In the genomic region with DNA sequence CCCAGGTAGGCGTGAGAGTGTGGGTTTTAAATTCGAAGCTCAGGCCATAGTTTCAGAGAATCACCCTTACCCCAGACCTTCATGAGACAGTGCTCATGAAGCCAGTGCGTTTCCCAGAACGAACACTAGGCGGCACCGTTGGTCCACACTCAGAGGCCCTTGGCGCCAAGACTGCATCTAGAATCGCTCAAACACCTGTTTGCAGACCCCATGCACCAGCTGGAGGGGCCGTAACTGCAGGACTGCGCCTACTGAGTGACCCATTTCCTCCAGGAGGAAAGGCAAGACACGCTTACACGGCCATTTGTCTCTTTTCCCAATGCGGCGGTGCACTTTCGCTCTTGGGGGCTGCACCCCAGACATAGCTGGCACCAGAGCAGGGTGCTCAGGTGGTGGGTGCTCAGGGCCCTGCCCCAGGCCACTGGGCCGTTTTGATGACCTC, we compare ENCODE assay signal across 8 cellular contexts. TPM values are rescaled to one million over a fixed set of nuclear protein-coding genes. Genes with fewer than 3 reads are reported as not detected.
DNase-seq lines count a peak whose midpoint lies in the region; ATAC-seq, FAIRE-seq and TF ChIP-seq lines count a peak whose summit lies in the region.

No MANE protein-coding gene starts in this region.

- H3K4me3 Mint-ChIP-seq in natural killer cell treated with Interleukin-12 subunit alpha and Interleukin-12 subunit beta and Interleukin-15 and Interleukin-18, amount 100 ng/mL, for 72 hours, result peak overlapping the region; percentile 49

- peaks cover 19% of the 10 kb centered on the region for H3K4me1 ChIP-seq in OCI-LY3 (ENCODE audit: low read length)

- H3K4me3 ChIP-seq in AG10803 (ENCODE audit: low read length) (no peak overlapping the region), OCI-LY3 (ENCODE audit: low read length) (no peak overlapping the region)

- peaks cover 7% of the 10 kb centered on the region; the same call in 1 of the 2 replicates for H4K20me1 ChIP-seq in OCI-LY3 (ENCODE audit: insufficient read depth, low read length)

- H3K4me1 Mint-ChIP-seq in natural killer cell treated with Interleukin-12 subunit alpha and Interleukin-12 subunit beta and Interleukin-15 and Interleukin-18, amount 100 ng/mL, for 72 hours (ENCODE audit: low read depth in 2 of 2), result peaks cover 66 to 73% of the 10 kb centered on the region in 2 donors

- DNase-seq in AG10803 (ENCODE audit: low read depth) (peak; percentile 53), HTR-8/SVneo (ENCODE audit: insufficient read length, low spot score) (peak; percentile 74)
- peak; percentile 94 for DNase-seq in activated CD8-positive, alpha-beta memory T cell treated with anti-CD3 and anti-CD28 coated beads, Interleukin-2, amount 50 U/mL, for 48 hours
- DNase-seq in natural killer cell treated with Interleukin-12 subunit alpha and Interleukin-12 subunit beta and Interleukin-15 and Interleukin-18, amount 100 ng/mL, for 72 hours (ENCODE audit: low spot score), result peak; percentile 77
- DNase-seq in stimulated activated naive CD4-positive, alpha-beta T cell (lab: John Stamatoyannopoulos, UW), result peak; percentile 53 to 85 (median 68)

- no peaks in the 10 kb centered on the region for H3K27me3 Mint-ChIP-seq in natural killer cell treated with Interleukin-12 subunit alpha and Interleukin-12 subunit beta and Interleukin-15 and Interleukin-18, amount 100 ng/mL, for 72 hours

- H3K27me3 ChIP-seq in OCI-LY3 (ENCODE audit: low read depth, low read length), result peaks cover 64% of the 10 kb centered on the region

- H3K27ac ChIP-seq in OCI-LY3 (ENCODE audit: low read length), result no peak overlapping the region

- peak; percentile 65 for ATAC-seq in GM18870 (IDR thresholded peaks at IDR 0.05; ENCODE audit: unreplicated experiment)
- peak; percentile 83 for ATAC-seq in esophagus mucosa
- ATAC-seq in natural killer cell treated with Interleukin-12 subunit alpha and Interleukin-12 subunit beta and Interleukin-15 and Interleukin-18, amount 100 ng/mL, for 72 hours, result peak; percentile 67 to 75

- peak; percentile 99 for TF ChIP-seq CTCF in AG10803 (conservative IDR thresholded peaks at IDR 0.05; ENCODE audit: low read length)
- peak; percentile 86 for TF ChIP-seq CTCF in OCI-LY3 (IDR thresholded peaks at IDR 0.05; ENCODE audit: low read depth, low read length)

- peak overlapping the region; percentile 97 for H3K27ac Mint-ChIP-seq in natural killer cell treated with Interleukin-12 subunit alpha and Interleukin-12 subunit beta and Interleukin-15 and Interleukin-18, amount 100 ng/mL, for 72 hours

- H3K9me3 ChIP-seq in OCI-LY3 (ENCODE audit: insufficient read depth, low read length), result no peaks in the 10 kb centered on the region

- H3K36me3 ChIP-seq in OCI-LY3 (replicated peaks; ENCODE audit: low read depth, low read length), result no peaks in the 10 kb centered on the region

- H3K9ac ChIP-seq in OCI-LY3 (ENCODE audit: low read length), result no peak overlapping the region

- FAIRE-seq in HTR-8/SVneo (lab: Jason Lieb, UNC), result peak; percentile 94

- no peak overlapping the region for H2AFZ ChIP-seq in OCI-LY3 (ENCODE audit: low read depth, low read length)

- H3K36me3 Mint-ChIP-seq in natural killer cell treated with Interleukin-12 subunit alpha and Interleukin-12 subunit beta and Interleukin-15 and Interleukin-18, amount 100 ng/mL, for 72 hours, result peaks cover 8% of the 10 kb centered on the region

- no peak overlapping the region for H3K4me2 ChIP-seq in OCI-LY3 (ENCODE audit: low read length)

- no peaks in the 10 kb centered on the region for H3K9me3 Mint-ChIP-seq in natural killer cell treated with Interleukin-12 subunit alpha and Interleukin-12 subunit beta and Interleukin-15 and Interleukin-18, amount 100 ng/mL, for 72 hours

- H3K79me2 ChIP-seq in OCI-LY3 (ENCODE audit: low read length), result no peaks in the 10 kb centered on the region

RNA-seq across cellular contexts. Expression of a gene that starts 34.0 kb away (rescaled TPM):
- 0.44 TPM for total RNA-seq in esophagus mucosa
- 10 to 100 TPM; 86.8 to 95.0 TPM for total RNA-seq in natural killer cell treated with Interleukin-12 subunit alpha and Interleukin-12 subunit beta and Interleukin-15 and Interleukin-18, amount 100 ng/mL, for 72 hours

RNA-seq across cellular contexts. Expression of a gene that starts 40.1 kb away (rescaled TPM):
- 1.4 TPM for total RNA-seq in esophagus mucosa
- 10 to 100 TPM; 13.9 to 21.5 TPM for total RNA-seq in natural killer cell treated with Interleukin-12 subunit alpha and Interleukin-12 subunit beta and Interleukin-15 and Interleukin-18, amount 100 ng/mL, for 72 hours

RNA-seq across cellular contexts. Expression of a gene that starts 52.0 kb away (rescaled TPM):
- total RNA-seq in esophagus mucosa, result 93.7 TPM
- total RNA-seq in natural killer cell treated with Interleukin-12 subunit alpha and Interleukin-12 subunit beta and Interleukin-15 and Interleukin-18, amount 100 ng/mL, for 72 hours, result 10 to 100 TPM in 1 of 2 donors, 1 to 10 TPM in 1; 4.8 to 13.7 TPM

Comparison
In these comparisons a context has a peak if more than half of its experiments do, and no peak if none do; other contexts are left out.
1. RNA of a gene that starts 34.0 kb away (total RNA-seq): 86.8 to 95.0 TPM in natural killer cell treated with Interleukin-12 subunit alpha and Interleukin-12 subunit beta and Interleukin-15 and Interleukin-18, amount 100 ng/mL, for 72 hours; 0.44 TPM in esophagus mucosa (single experiment); every median in the first group is over 10 times any median in the second.
2. Peak in every context shown above with its lines, with median percentiles within 50 percentile points of each other: DNase-seq and ATAC-seq.